8 cellular contexts compared by ENCODE assay signal in genomic region chr21:26170471-26171309, GRCh38. TPM values are rescaled to one million over a fixed set of nuclear protein-coding genes. Genes with fewer than 3 reads are reported as not detected.
DNase-seq lines count a peak whose midpoint lies in the region; ATAC-seq and TF ChIP-seq lines count a peak whose summit lies in the region.

APP (minus strand) TSS chr21:26170770; CDS start chr21:26170620, 150 bp downstream.

- H3K27me3 ChIP-seq in GM23338 (ENCODE audit: insufficient read depth), result 0 out of 2 replicates have a peak, but pooled peaks cover 4% of the 10 kb centered on the region
- no peaks in the 10 kb centered on the region for H3K27me3 ChIP-seq in trophoblast cell (ENCODE audit: insufficient read depth, low read length)
- no peaks in the 10 kb centered on the region for H3K27me3 ChIP-seq in tibial artery

- intact Hi-C loops in Right ventricle myocardium superior (cut with DNase I) (loop anchor here (5.0 kb wide), 2 partner anchors 273 to 288 kb away; no protein-coding TSS in a partner anchor), tibial artery (cut with DNase I; ENCODE audit: low total_unique reads) (loop anchor here (5.0 to 10.0 kb wide), 2 partner anchors 273 to 436 kb away; partner anchors contain the start of genes ATP5PF and GABPA)

- H3F3A ChIP-seq in GM23338 (replicated peaks; ENCODE audit: low read depth), result no peaks in the 10 kb centered on the region

- no peaks in the 10 kb centered on the region for H3K9me2 ChIP-seq in GM23338 (ENCODE audit: insufficient read depth)

- H3K27me3 Mint-ChIP-seq in GM23338 (ENCODE audit: insufficient read depth, low read depth, poor library complexity), result peaks cover 13% of the 10 kb centered on the region

- H3K27ac Mint-ChIP-seq in GM23338, result peak within 1 kb of the TSS; percentile 86

- no peak within 1 kb of the TSS for H3K23ac ChIP-seq in trophoblast cell (ENCODE audit: low read length)

- H2AK5ac ChIP-seq in trophoblast cell (ENCODE audit: low read length), result peak within 1 kb of the TSS; percentile 80

- peak within 1 kb of the TSS; percentile 91 for H3K27ac ChIP-seq in GM23338 (ENCODE audit: low read depth)
- H3K27ac ChIP-seq in trophoblast cell (ENCODE audit: low read depth, low read length), result peak within 1 kb of the TSS; percentile 62
- H3K27ac ChIP-seq in tibial artery, result peak within 1 kb of the TSS; percentile 78 to 79

- DNase-seq in ELR (ENCODE audit: low read depth) (peak; percentile 82), GM23338 (ENCODE audit: low spot score) (peak; percentile 82), LoVo (ENCODE audit: low spot score) (peak; percentile 83), SKM-1 treated with dmso at 0.1 percent for 144 hours (lab: John Stamatoyannopoulos, UW; ENCODE audit: unreplicated experiment) (peak; percentile 78), Right ventricle myocardium superior (peak; percentile 93), trophoblast cell (peak; percentile 67 to 87), tibial artery (peak; percentile 78 to 92)
- DNase-seq in activated naive CD8-positive, alpha-beta T cell treated with anti-CD3 and anti-CD28 coated beads, Interleukin-2, amount 50 U/mL, for 16 hours (ENCODE audit: low read depth, low spot score), result peak; percentile 67

- H3K4me3 Mint-ChIP-seq in GM23338, result peak within 1 kb of the TSS; percentile 97

- H3K4me1 Mint-ChIP-seq in GM23338, result peaks cover 50% of the 10 kb centered on the region

- peak within 1 kb of the TSS; percentile 77 for H3K4me2 ChIP-seq in GM23338
- peak within 1 kb of the TSS; percentile 87 for H3K4me2 ChIP-seq in trophoblast cell (ENCODE audit: low read length)

- peaks cover 11% of the 10 kb centered on the region for H4K20me1 ChIP-seq in GM23338 (replicated peaks; ENCODE audit: insufficient read depth)

- peaks cover 49% of the 10 kb centered on the region for H3K79me2 ChIP-seq in GM23338 (replicated peaks; ENCODE audit: insufficient read depth)
- H3K79me2 ChIP-seq in trophoblast cell (ENCODE audit: control insufficient read depth, insufficient read depth, low read length, poor library complexity), result peaks cover 15% of the 10 kb centered on the region

- H3K4me1 ChIP-seq in GM23338 (ENCODE audit: insufficient read depth) (peaks cover 40% of the 10 kb centered on the region), trophoblast cell (ENCODE audit: control insufficient read depth in 1 of 2, insufficient read depth in 2 of 2, low read length in 2 of 2) (peaks cover 6 to 10% of the 10 kb centered on the region in 2 experiments), tibial artery (peaks cover 0 to 21% (median 3%) of the 10 kb centered on the region in 4 donors)

- H3K9me3 ChIP-seq in trophoblast cell (ENCODE audit: insufficient read depth, low read depth, low read length), result no peaks in the 10 kb centered on the region
- no peaks in the 10 kb centered on the region for H3K9me3 ChIP-seq in tibial artery

- peak within 1 kb of the TSS; percentile 100 for H3K18ac ChIP-seq in trophoblast cell (ENCODE audit: low read length)

- H2BK120ac ChIP-seq in trophoblast cell (ENCODE audit: insufficient read depth, low read length, poor library complexity), result peak within 1 kb of the TSS; percentile 89

- H4K91ac ChIP-seq in trophoblast cell (ENCODE audit: low read depth, low read length), result peak within 1 kb of the TSS; percentile 72

- H3K36me3 ChIP-seq in GM23338 (ENCODE audit: insufficient read depth) (no peaks in the 10 kb centered on the region), trophoblast cell (ENCODE audit: control insufficient read depth in 1 of 2, insufficient read depth in 2 of 2, low read length in 2 of 2) (no peaks in the 10 kb centered on the region), tibial artery (no peaks in the 10 kb centered on the region)

- TF ChIP-seq CTCF in GM23338 (conservative IDR thresholded peaks at IDR 0.05; ENCODE audit: low read depth in 2 of 2), result peak; percentile 66 to 70
- TF ChIP-seq CTCF in tibial artery (IDR thresholded peaks at IDR 0.05), result peak; percentile 96 to 98

- peak within 1 kb of the TSS; percentile 97 for H3K14ac ChIP-seq in trophoblast cell (ENCODE audit: low read length)

- H3K4me3 ChIP-seq in GM23338, result peak within 1 kb of the TSS; percentile 88
- H3K4me3 ChIP-seq in trophoblast cell (ENCODE audit: low read depth, low read length), result peak within 1 kb of the TSS; percentile 98
- H3K4me3 ChIP-seq in tibial artery, result peak within 1 kb of the TSS; percentile 71 to 81

- H2BK5ac ChIP-seq in trophoblast cell (ENCODE audit: low read depth, low read length, poor library complexity), result peak within 1 kb of the TSS; percentile 94

- peaks cover 19% of the 10 kb centered on the region for H3K79me1 ChIP-seq in trophoblast cell (ENCODE audit: low read length)

- peak within 1 kb of the TSS; percentile 95 for H3K4ac ChIP-seq in trophoblast cell (ENCODE audit: low read depth, low read length)

- H4K12ac ChIP-seq in trophoblast cell (ENCODE audit: low read depth, low read length), result peak within 1 kb of the TSS; percentile 90

- H2BK12ac ChIP-seq in trophoblast cell (ENCODE audit: low read length), result peak within 1 kb of the TSS; percentile 51

- H3K36me3 Mint-ChIP-seq in GM23338 (ENCODE audit: low read depth), result peaks cover 14% of the 10 kb centered on the region

- 0 out of 3 replicates have a peak, but pooled peaks cover 3% of the 10 kb centered on the region for H3K9me3 Mint-ChIP-seq in GM23338

- H4K8ac ChIP-seq in trophoblast cell (ENCODE audit: low read depth, low read length), result peak within 1 kb of the TSS; percentile 89

- H2AFZ ChIP-seq in GM23338 (peak within 1 kb of the TSS; percentile 93), trophoblast cell (ENCODE audit: insufficient read depth, low read length, poor library complexity) (peak within 1 kb of the TSS; percentile 93)

- WGBS in trophoblast cell (ENCODE audit: extremely low coverage, insufficient coverage, insufficient read length), result no CpG with 5 or more reads among the region's 88 CpGs

- H3K9ac ChIP-seq in trophoblast cell (ENCODE audit: low read length), result peak within 1 kb of the TSS; percentile 92

- peak; percentile 67 for ATAC-seq in GM23338
- ATAC-seq in Right ventricle myocardium superior (ENCODE audit: poor library complexity), result peak; percentile 92

TF ChIP-seq in GM23338, 12 proteins besides CTCF, POLR2A, EP300 and RAD21:
- TF ChIP-seq EZH2 (IDR thresholded peaks at IDR 0.05; ENCODE audit: low read depth, unreplicated experiment) (no peak), CREB1 (CRISPR knock-in tag; IDR thresholded peaks at IDR 0.05; ENCODE audit: low read depth) (0 out of 2 replicates have a peak, but pooled peaks have one; percentile 2), ETS1 (IDR thresholded peaks at IDR 0.05) (no peak), POLR2AphosphoS5 (IDR thresholded peaks at IDR 0.05; ENCODE audit: low read depth) (peak; percentile 89)

RNA-seq across cellular contexts. Expression of gene APP, which starts in this region (rescaled TPM):
- total RNA-seq in GM23338 (2014; rRNA removed; shearing (Covaris generic)), result 383 and 444 TPM in 2 replicates
- polyA plus RNA-seq in GM23338 (2016; fragmentation: Nextera tagmentation; extraction: Ambion mirVana), result 59.8 and 69.4 TPM in 2 replicates
- total RNA-seq in Right ventricle myocardium superior, result 292 TPM
- polyA plus RNA-seq in trophoblast cell (2013), result 481 and 496 TPM in 2 replicates

Comparison
In these comparisons a context has a peak if more than half of its experiments do, and no peak if none do; other contexts are left out.
1. Peak in every context shown above with its lines: DNase-seq, ATAC-seq, H3K4me3 ChIP-seq and H3K27ac ChIP-seq.